Comparison of ENCODE assay signal across 18 cellular contexts in the genomic region with DNA sequence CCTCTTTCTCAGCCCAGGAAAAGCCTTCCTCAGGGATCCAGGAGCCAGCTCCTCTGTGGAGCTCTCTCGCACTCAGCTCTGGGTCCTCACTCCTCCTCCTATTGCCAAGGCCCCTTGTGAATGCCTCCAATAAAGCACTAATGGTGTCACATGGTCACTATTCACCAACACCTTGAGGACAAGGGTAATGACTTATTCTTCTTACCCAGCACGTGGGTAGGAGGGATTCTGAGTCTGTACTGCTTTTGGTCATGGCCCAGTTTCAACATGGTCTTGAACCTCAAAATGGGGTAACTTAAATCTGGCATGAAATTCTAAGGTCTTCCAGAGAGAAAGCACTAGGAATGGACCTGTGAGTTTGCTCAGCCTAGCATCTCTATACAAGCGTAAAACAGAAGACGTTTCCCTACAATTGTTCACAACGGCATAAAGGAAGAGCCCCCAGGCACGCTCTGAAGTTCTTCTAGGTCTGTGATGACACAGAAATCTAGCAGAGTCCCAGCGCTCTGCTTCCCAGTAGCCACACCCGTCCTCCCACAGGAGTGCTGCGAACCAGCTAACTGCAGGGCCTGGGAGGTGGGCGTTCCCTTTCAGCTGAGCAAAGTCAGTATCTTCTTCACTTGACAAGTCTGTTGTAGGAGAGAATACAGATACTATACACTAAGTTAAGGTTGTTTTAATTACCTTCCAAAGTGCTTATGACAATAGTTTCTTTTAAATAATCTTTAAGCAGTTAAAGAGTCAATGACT. TPM values are rescaled to one million over a fixed set of nuclear protein-coding genes. Genes with fewer than 3 reads are reported as not detected.
DNase-seq lines count a peak whose midpoint lies in the region; ATAC-seq and TF ChIP-seq lines count a peak whose summit lies in the region.
"Had no signal": no experiment of that assay in that cellular context is flagged by ENCODE, and none has a peak within 500 bp of the region (broad histone marks: within the 10 kb centered on the region; RNA-seq: fewer than 3 reads in every experiment).

No MANE protein-coding gene starts in this region.

- no peaks in the 10 kb centered on the region for H3K9me3 ChIP-seq in esophagus muscularis mucosa
- H3K9me3 ChIP-seq: ovary, suprapubic skin had no signal

- peak; percentile 57 for DNase-seq in ELF-1 (ENCODE audit: low read depth, low spot score)
- DNase-seq in HEK293T (ENCODE audit: extremely low spot score) = peak; percentile 37
- peak; percentile 40 for DNase-seq in fibroblast of the aortic adventitia (ENCODE audit: low read depth)
- DNase-seq in occipital lobe (lab: John Stamatoyannopoulos, UW) = peak; percentile 5
- DNase-seq in esophagus muscularis mucosa (ENCODE audit: extremely low spot score) = no peak
- DNase-seq in activated T-cell treated with anti-CD3 and anti-CD28 coated beads, Interleukin-2, amount 50 U/mL, for 4 hours = no peak
- DNase-seq in NCI-H2107 (lab: John Stamatoyannopoulos, UW) = no peak
- DNase-seq: activated CD4-positive, alpha-beta T cell treated with anti-CD3 and anti-CD28 coated beads for 1 hour; NCI-H1048; ovary; small intestine; stimulated activated CD4-positive, alpha-beta T cell treated with anti-CD3 and anti-CD28 coated beads, Interleukin-4, amount 100 ng/mL, for 4 hours; stimulated activated CD8-positive, alpha-beta memory T cell treated with anti-CD3 and anti-CD28 coated beads, Interleukin-4, amount 100 ng/mL, for 48 hours; T1000 had no signal

- no peak for TF ChIP-seq CTCF in fibroblast of the aortic adventitia (IDR thresholded peaks at IDR 0.05; ENCODE audit: insufficient read depth, low read length)
- TF ChIP-seq CTCF in esophagus muscularis mucosa (IDR thresholded peaks at IDR 0.05) = no peak

- no peaks in the 10 kb centered on the region for H3K36me3 Mint-ChIP-seq in activated T-cell treated with anti-CD3 and anti-CD28 coated beads, Interleukin-2, amount 50 U/mL, for 4 hours (ENCODE audit: insufficient read depth)

- no peak overlapping the region for H3K4me3 Mint-ChIP-seq in activated T-cell treated with anti-CD3 and anti-CD28 coated beads, Interleukin-2, amount 50 U/mL, for 4 hours
- H3K4me3 Mint-ChIP-seq: IgD-negative memory B cell had no signal

- H3K27me3 ChIP-seq in esophagus muscularis mucosa = no peaks in the 10 kb centered on the region
- H3K27me3 ChIP-seq: ovary had no signal

- H3K4me3 ChIP-seq in fibroblast of the aortic adventitia (ENCODE audit: low read depth, low read length) (no peak overlapping the region), esophagus muscularis mucosa (no peak overlapping the region)
- H3K4me3 ChIP-seq: coronary artery, ovary, SK-N-MC, suprapubic skin had no signal

- no peaks in the 10 kb centered on the region for H3K4me1 Mint-ChIP-seq in activated T-cell treated with anti-CD3 and anti-CD28 coated beads, Interleukin-2, amount 50 U/mL, for 4 hours (ENCODE audit: low read depth)
- H3K4me1 Mint-ChIP-seq: IgD-negative memory B cell had no signal

- ATAC-seq in activated T-cell treated with anti-CD3 and anti-CD28 coated beads, Interleukin-2, amount 50 U/mL, for 4 hours = no peak

- CTCF ChIA-PET in HEK293T (lab: Yijun Ruan, JAX) = no interaction called here

- intact Hi-C loops in esophagus muscularis mucosa (cut with DNase I) = no loop called here

- H3K4me1 ChIP-seq in esophagus muscularis mucosa = no peaks in the 10 kb centered on the region

- no peak for TF ChIP-seq POLR2A in esophagus muscularis mucosa (IDR thresholded peaks at IDR 0.05; ENCODE audit: low read depth)

- 75% methylated on average over 10 of the region's 10 CpGs for WGBS in esophagus muscularis mucosa

- H3K9me3 Mint-ChIP-seq in activated T-cell treated with anti-CD3 and anti-CD28 coated beads, Interleukin-2, amount 50 U/mL, for 4 hours = no peaks in the 10 kb centered on the region
- H3K9me3 Mint-ChIP-seq: IgD-negative memory B cell had no signal

- H3K27ac ChIP-seq in esophagus muscularis mucosa (replicated peaks in 1 of 4) = no peak overlapping the region
- H3K27ac ChIP-seq: coronary artery, ovary, suprapubic skin had no signal

- peaks cover 5% of the 10 kb centered on the region for H3K27me3 Mint-ChIP-seq in activated T-cell treated with anti-CD3 and anti-CD28 coated beads, Interleukin-2, amount 50 U/mL, for 4 hours (ENCODE audit: low read depth)

- no peak for TF ChIP-seq EP300 in esophagus muscularis mucosa (IDR thresholded peaks at IDR 0.05)

- POLR2A ChIA-PET in HEK293T (lab: Yijun Ruan, JAX) = no interaction called here

- no peaks in the 10 kb centered on the region for H3K36me3 ChIP-seq in esophagus muscularis mucosa
- H3K36me3 ChIP-seq: ovary, suprapubic skin had no signal

TF ChIP-seq in HEK293T, 16 proteins besides CTCF, POLR2A, EP300 and RAD21:
- TF ChIP-seq HDGF (IDR thresholded peaks at IDR 0.05; ENCODE audit: borderline replicate concordance) (no peak), FOXM1 (IDR thresholded peaks at IDR 0.05; ENCODE audit: borderline replicate concordance) (no peak)

RNA-seq across cellular contexts. Expression of a gene that starts 14.6 kb away (rescaled TPM):
- total RNA-seq in fibroblast of the aortic adventitia (ENCODE audit: low replicate concordance) = 89.7 and 118 TPM in 2 replicates
- 721 TPM for total RNA-seq in occipital lobe
- 10 to 100 TPM; 65.8 to 78.1 (median 73.6) TPM for total RNA-seq in esophagus muscularis mucosa
- 10 to 100 TPM; 23.2 to 29.6 (median 27.4) TPM for total RNA-seq in activated T-cell treated with anti-CD3 and anti-CD28 coated beads, Interleukin-2, amount 50 U/mL, for 4 hours

Comparison
In these comparisons a context has a peak if more than half of its experiments do, and no peak if none do; other contexts are left out.
1. DNase-seq: peak in ELF-1 (single experiment), HEK293T (single experiment), fibroblast of the aortic adventitia (single experiment) and occipital lobe (single experiment); none in esophagus muscularis mucosa (single experiment), activated T-cell treated with anti-CD3 and anti-CD28 coated beads, Interleukin-2, amount 50 U/mL, for 4 hours (single experiment) and NCI-H2107 (single experiment).